Comparison of ENCODE assay signal across 2 cellular contexts in genomic region chr12:124413401-124413800, GRCh38.
TF ChIP-seq lines count a peak whose summit lies in the region.

No MANE protein-coding gene starts in this region.

TF ChIP-seq in SK-N-SH, 30 proteins besides CTCF, POLR2A, EP300 and RAD21 (continued from another document):
- no peak for TF ChIP-seq PBX3 (IDR thresholded peaks at IDR 0.05)
- no peak for TF ChIP-seq CHD2 (IDR thresholded peaks at IDR 0.05; ENCODE audit: low read length, partially characterized antibody)
- TF ChIP-seq FOXM1 (IDR thresholded peaks at IDR 0.05; ENCODE audit: low read depth): no peak
- no peak for TF ChIP-seq GATA2 (CRISPR knock-in tag; IDR thresholded peaks at IDR 0.05)

TF ChIP-seq in SK-N-SH treated with all-trans-retinoic acid at 6 μM for 48 hours, 23 proteins besides CTCF, POLR2A, EP300 and RAD21 (continued from another document):
- TF ChIP-seq CSDC2 (CRISPR knock-in tag; IDR thresholded peaks at IDR 0.05): no peak
TF ChIP-seq in SK-N-SH treated with all-trans-retinoic acid at 6 μM for 48 hours: peak in this region for 0.
